ENCODE assay signal across 29 cellular contexts in the genomic region with DNA sequence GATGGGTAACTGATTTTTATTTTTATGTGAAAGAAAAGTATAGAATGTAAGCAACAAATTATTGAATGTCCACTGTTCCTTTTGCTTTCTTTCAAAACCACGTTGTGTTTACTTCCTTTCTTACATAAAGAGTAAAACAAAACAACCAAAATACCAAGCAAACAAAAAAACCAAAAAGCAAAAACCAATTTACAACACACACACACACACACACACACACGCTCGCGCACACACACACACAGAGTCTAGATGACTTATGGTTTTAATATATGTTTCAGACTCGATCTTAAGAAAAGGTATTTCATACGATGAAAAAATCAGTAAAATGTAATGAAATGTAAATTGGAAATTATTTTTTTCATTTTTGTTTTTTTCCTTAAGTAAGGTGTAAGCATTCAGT.
"Had no signal": no experiment of that assay in that cellular context is flagged by ENCODE, and none has a peak within 500 bp of the region (broad histone marks: within the 10 kb centered on the region; RNA-seq: fewer than 3 reads in every experiment).

No MANE protein-coding gene starts in this region.

- H3K36me3 Mint-ChIP-seq: activated CD8-positive, alpha-beta memory T cell treated with anti-CD3 and anti-CD28 coated beads, Interleukin-2, amount 10 ng/mL, durations not matched to agents 7 days and 5 days; activated naive CD4-positive, alpha-beta T cell treated with anti-CD3 and anti-CD28 coated beads, Interleukin-2, amount 50 U/mL, for 24 hours; stimulated activated effector memory CD8-positive, alpha-beta T cell treated with anti-CD3 and anti-CD28 coated beads, Interleukin-12 subunit alpha, Interleukin-12 subunit beta, amount 100 ng/mL, for 72 hours had no signal

- H3K4me1 ChIP-seq: breast epithelium, esophagus squamous epithelium had no signal

- H3K4me3 Mint-ChIP-seq: activated CD8-positive, alpha-beta memory T cell treated with anti-CD3 and anti-CD28 coated beads, Interleukin-2, amount 10 ng/mL, durations not matched to agents 7 days and 5 days; activated CD8-positive, alpha-beta T cell treated with anti-CD3 and anti-CD28 coated beads, Interleukin-2, amount 10 ng/mL, durations not matched to agents 7 days and 5 days; activated naive CD4-positive, alpha-beta T cell treated with anti-CD3 and anti-CD28 coated beads, Interleukin-2, amount 50 U/mL, for 24 hours; activated naive CD8-positive, alpha-beta T cell treated with anti-CD3 and anti-CD28 coated beads, Interleukin-2, amount 50 U/mL, for 24 hours; nephron; stimulated activated effector memory CD8-positive, alpha-beta T cell treated with anti-CD3 and anti-CD28 coated beads, Interleukin-12 subunit alpha, Interleukin-12 subunit beta, amount 100 ng/mL, for 72 hours; stimulated activated naive CD8-positive, alpha-beta T cell treated with anti-CD3 and anti-CD28 coated beads, Interleukin-15, Interleukin-2, amounts not matched to agents 100 ng/mL and 50 ng/mL, for 24 hours; T-helper 1 cell treated with Interleukin-12 subunit alpha and Interleukin-12 subunit beta and Interleukin-4 antibody, amounts not matched to agents 30 μg/mL and 1 μg/mL, for 36 hours had no signal

- H3K4me1 Mint-ChIP-seq: activated CD8-positive, alpha-beta memory T cell treated with anti-CD3 and anti-CD28 coated beads, Interleukin-2, amount 10 ng/mL, durations not matched to agents 7 days and 5 days; activated naive CD4-positive, alpha-beta T cell treated with anti-CD3 and anti-CD28 coated beads, Interleukin-2, amount 50 U/mL, for 24 hours; activated naive CD8-positive, alpha-beta T cell treated with anti-CD3 and anti-CD28 coated beads, Interleukin-2, amount 50 U/mL, for 24 hours; stimulated activated effector memory CD8-positive, alpha-beta T cell treated with anti-CD3 and anti-CD28 coated beads, Interleukin-12 subunit alpha, Interleukin-12 subunit beta, amount 100 ng/mL, for 72 hours had no signal

- H3K27ac Mint-ChIP-seq: activated CD8-positive, alpha-beta memory T cell treated with anti-CD3 and anti-CD28 coated beads, Interleukin-2, amount 10 ng/mL, durations not matched to agents 7 days and 5 days; activated CD8-positive, alpha-beta T cell treated with anti-CD3 and anti-CD28 coated beads, Interleukin-2, amount 10 ng/mL, durations not matched to agents 7 days and 5 days; activated naive CD4-positive, alpha-beta T cell treated with anti-CD3 and anti-CD28 coated beads, Interleukin-2, amount 50 U/mL, for 24 hours; activated naive CD8-positive, alpha-beta T cell treated with anti-CD3 and anti-CD28 coated beads, Interleukin-2, amount 50 U/mL, for 24 hours; activated T-helper 2 cell treated with anti-CD3 and anti-CD28 coated beads, Interferon-gamma antibody, Interleukin-2, Interleukin-4, amounts not matched to agents 10 μg/mL and 5 μg/mL and 100 μg/mL, durations not matched to agents 14 hours and 24 hours and 36 hours; nephron; progenitor cell of endocrine pancreas; stimulated activated effector memory CD8-positive, alpha-beta T cell treated with anti-CD3 and anti-CD28 coated beads, Interleukin-12 subunit alpha, Interleukin-12 subunit beta, amount 100 ng/mL, for 72 hours; stimulated activated naive CD8-positive, alpha-beta T cell treated with anti-CD3 and anti-CD28 coated beads, Interleukin-15, Interleukin-2, amounts not matched to agents 100 ng/mL and 50 ng/mL, for 24 hours; T-helper 1 cell treated with Interleukin-12 subunit alpha and Interleukin-12 subunit beta and Interleukin-4 antibody, amounts not matched to agents 30 μg/mL and 1 μg/mL, for 36 hours had no signal

- H3K27ac ChIP-seq: breast epithelium, epithelial cell of prostate, esophagus squamous epithelium, neutrophil, ovary, skin epidermis, thoracic aorta had no signal

- H3K4me3 ChIP-seq: breast epithelium, esophagus squamous epithelium, mucosa of descending colon, ovary, skin epidermis, thoracic aorta had no signal

- H3K27me3 ChIP-seq: breast epithelium, esophagus squamous epithelium, neutrophil, ovary had no signal

- H3K9me3 Mint-ChIP-seq: activated naive CD4-positive, alpha-beta T cell treated with anti-CD3 and anti-CD28 coated beads, Interleukin-2, amount 50 U/mL, for 24 hours; activated naive CD8-positive, alpha-beta T cell treated with anti-CD3 and anti-CD28 coated beads, Interleukin-2, amount 50 U/mL, for 24 hours; activated T-helper 2 cell treated with anti-CD3 and anti-CD28 coated beads, Interferon-gamma antibody, Interleukin-2, Interleukin-4, amounts not matched to agents 10 μg/mL and 5 μg/mL and 100 μg/mL, durations not matched to agents 14 hours and 24 hours and 36 hours; nephron; stimulated activated effector memory CD8-positive, alpha-beta T cell treated with anti-CD3 and anti-CD28 coated beads, Interleukin-12 subunit alpha, Interleukin-12 subunit beta, amount 100 ng/mL, for 72 hours; stimulated activated naive CD8-positive, alpha-beta T cell treated with anti-CD3 and anti-CD28 coated beads, Interleukin-15, Interleukin-2, amounts not matched to agents 100 ng/mL and 50 ng/mL, for 24 hours; T-helper 1 cell treated with Interleukin-12 subunit alpha and Interleukin-12 subunit beta and Interleukin-4 antibody, amounts not matched to agents 30 μg/mL and 1 μg/mL, for 36 hours had no signal

- H3K36me3 ChIP-seq: breast epithelium, esophagus squamous epithelium, neutrophil, ovary, thoracic aorta had no signal

- H3K27me3 Mint-ChIP-seq: progenitor cell of endocrine pancreas had no signal

- DNase-seq: activated CD4-positive, alpha-beta T cell treated with anti-CD3 and anti-CD28 coated beads for 1 hour; activated CD4-positive, alpha-beta T cell treated with anti-CD3 and anti-CD28 coated beads, Interleukin-2, amount 50 U/mL, for 1 hour; activated CD8-positive, alpha-beta memory T cell treated with anti-CD3 and anti-CD28 coated beads, Interleukin-2, amount 10 ng/mL, durations not matched to agents 7 days and 5 days; activated CD8-positive, alpha-beta T cell treated with anti-CD3 and anti-CD28 coated beads, Interleukin-2, amount 10 ng/mL, durations not matched to agents 7 days and 5 days; activated naive CD8-positive, alpha-beta T cell treated with anti-CD3 and anti-CD28 coated beads, Interleukin-2, amount 50 U/mL, for 24 hours; activated T-cell treated with anti-CD3 and anti-CD28 coated beads, Interleukin-2, amount 50 U/mL, for 48 hours; amygdala; central memory CD4-positive, alpha-beta T cell; esophagus squamous epithelium; left cardiac atrium; left ventricle myocardium superior; mucosa of descending colon; ovary; stimulated activated CD4-positive, alpha-beta T cell treated with anti-CD3 and anti-CD28 coated beads, Interleukin-4, amount 100 ng/mL, for 24 hours; T-helper 9 cell; trophoblast cell had no signal

- ATAC-seq: activated CD8-positive, alpha-beta memory T cell treated with anti-CD3 and anti-CD28 coated beads, Interleukin-2, amount 10 ng/mL, durations not matched to agents 7 days and 5 days; activated CD8-positive, alpha-beta T cell treated with anti-CD3 and anti-CD28 coated beads, Interleukin-2, amount 10 ng/mL, durations not matched to agents 7 days and 5 days; activated naive CD8-positive, alpha-beta T cell treated with anti-CD3 and anti-CD28 coated beads, Interleukin-2, amount 50 U/mL, for 24 hours; left cardiac atrium; left ventricle myocardium superior; mucosa of descending colon; sciatic nerve; stimulated activated effector memory CD8-positive, alpha-beta T cell treated with anti-CD3 and anti-CD28 coated beads, Interleukin-12 subunit alpha, Interleukin-12 subunit beta, amount 100 ng/mL, for 72 hours had no signal
